ENCODE assay signal across 8 cellular contexts in genomic region chr17:27323538-27324212, GRCh38. TPM values are rescaled to one million over a fixed set of nuclear protein-coding genes. Genes with fewer than 3 reads are reported as not detected.
A peak's percentile ranks its signal among the peaks of the same experiment; 100 is the strongest.
DNase-seq lines count a peak whose midpoint lies in the region; ATAC-seq and TF ChIP-seq lines count a peak whose summit lies in the region.
"Had no signal": no experiment of that assay in that cellular context is flagged by ENCODE, and none has a peak within 500 bp of the region (broad histone marks: within the 10 kb centered on the region; RNA-seq: fewer than 3 reads in every experiment).

No MANE protein-coding gene starts in this region.

- no peak overlapping the region for H3K27ac Mint-ChIP-seq in nephron progenitor cell

- H3K4me3 ChIP-seq in right cardiac atrium (ENCODE audit: low read length) (no peak overlapping the region), suprapubic skin (no peak overlapping the region)

- no peak for TF ChIP-seq POLR2A in suprapubic skin (IDR thresholded peaks at IDR 0.05)

- H3K4me1 ChIP-seq in right cardiac atrium (ENCODE audit: control insufficient read depth, insufficient read depth, low read length) (peaks cover 19% of the 10 kb centered on the region), suprapubic skin (peaks cover 46% of the 10 kb centered on the region)

- H3K4me1 Mint-ChIP-seq in nephron progenitor cell = peaks cover 4% of the 10 kb centered on the region

- TF ChIP-seq CTCF in suprapubic skin (IDR thresholded peaks at IDR 0.05) (no peak), nephron progenitor cell (IDR thresholded peaks at IDR 0.05) (no peak)

- peaks cover 11% of the 10 kb centered on the region for H3K36me3 Mint-ChIP-seq in nephron progenitor cell (ENCODE audit: low read depth)

- H3K36me3 ChIP-seq in suprapubic skin = peaks cover 3% of the 10 kb centered on the region

- no peaks in the 10 kb centered on the region for H3K9me3 Mint-ChIP-seq in nephron progenitor cell

- intact Hi-C loops in right cardiac atrium (cut with DNase I) = loop anchor here in 1 of 4 donors (10.0 kb wide), 1 partner anchor 79 kb away; no protein-coding TSS in a partner anchor

- peak; percentile 58 for DNase-seq in HT1080 (ENCODE audit: low read depth)
- DNase-seq in amniotic epithelial cell (ENCODE audit: low read depth) = peak; percentile 63
- peak; percentile 88 to 94 (median 92) for DNase-seq in right cardiac atrium
- peak; percentile 88 for DNase-seq in suprapubic skin (ENCODE audit: low spot score in 2 of 2)
- DNase-seq in nephron progenitor cell = no peak
- DNase-seq: caudate nucleus had no signal

- no peak for TF ChIP-seq EP300 in suprapubic skin (IDR thresholded peaks at IDR 0.05)

- no peak overlapping the region for H3K4me3 Mint-ChIP-seq in nephron progenitor cell

- H3K27ac ChIP-seq in right cardiac atrium (ENCODE audit: low read length) (peak overlapping the region; percentile 59), suprapubic skin (peak overlapping the region; percentile 22)

- H3K27me3 ChIP-seq in right cardiac atrium (ENCODE audit: control insufficient read depth, insufficient read depth) (no peaks in the 10 kb centered on the region), suprapubic skin (no peaks in the 10 kb centered on the region)

- no peaks in the 10 kb centered on the region for H3K27me3 Mint-ChIP-seq in nephron progenitor cell (ENCODE audit: low read depth, poor library complexity)

- peak; percentile 87 to 92 for ATAC-seq in right cardiac atrium
- ATAC-seq in GM18867 (IDR thresholded peaks at IDR 0.05; ENCODE audit: unreplicated experiment) = no peak
- no peak for ATAC-seq in HG03442 (IDR thresholded peaks at IDR 0.05; ENCODE audit: unreplicated experiment)

- 16% methylated on average over 7 of the region's 7 CpGs for WGBS in right cardiac atrium
- 18% methylated on average over 7 of the region's 7 CpGs for WGBS in suprapubic skin

- no peaks in the 10 kb centered on the region for H3K9me3 ChIP-seq in right cardiac atrium (ENCODE audit: control insufficient read depth, low read length)
- H3K9me3 ChIP-seq in suprapubic skin = no peaks in the 10 kb centered on the region

RNA-seq across cellular contexts. Expression of gene WSB1, which starts 29.8 kb away (rescaled TPM):
- total RNA-seq in HT1080 (2014; rRNA removed; shearing (Covaris generic)) = 31.7 and 62.4 TPM in 2 replicates
- 29.0 and 30.2 TPM in 2 replicates for polyA plus RNA-seq in HT1080 (2015; cell fraction: cytosol; rRNA removed)
- 444 and 485 TPM in 2 replicates for polyA plus RNA-seq in HT1080 (2015; cell fraction: nucleus; rRNA removed)
- 100 to 1,000 TPM in 1 of 4 donors, 10 to 100 TPM in 3; 74.6 to 130 (median 91.7) TPM for total RNA-seq in right cardiac atrium
- polyA plus RNA-seq in right cardiac atrium = 65.6 TPM
- 100 to 1,000 TPM in 1 of 4 donors, 10 to 100 TPM in 3; 38.5 to 206 (median 57.2) TPM for total RNA-seq in suprapubic skin

Comparison
In these comparisons a context has a peak if more than half of its experiments do, and no peak if none do; other contexts are left out.
1. ATAC-seq: peak in right cardiac atrium (2 of 2); none in GM18867 (single experiment) and HG03442 (single experiment).